9 cellular contexts compared by ENCODE assay signal in the genomic region with DNA sequence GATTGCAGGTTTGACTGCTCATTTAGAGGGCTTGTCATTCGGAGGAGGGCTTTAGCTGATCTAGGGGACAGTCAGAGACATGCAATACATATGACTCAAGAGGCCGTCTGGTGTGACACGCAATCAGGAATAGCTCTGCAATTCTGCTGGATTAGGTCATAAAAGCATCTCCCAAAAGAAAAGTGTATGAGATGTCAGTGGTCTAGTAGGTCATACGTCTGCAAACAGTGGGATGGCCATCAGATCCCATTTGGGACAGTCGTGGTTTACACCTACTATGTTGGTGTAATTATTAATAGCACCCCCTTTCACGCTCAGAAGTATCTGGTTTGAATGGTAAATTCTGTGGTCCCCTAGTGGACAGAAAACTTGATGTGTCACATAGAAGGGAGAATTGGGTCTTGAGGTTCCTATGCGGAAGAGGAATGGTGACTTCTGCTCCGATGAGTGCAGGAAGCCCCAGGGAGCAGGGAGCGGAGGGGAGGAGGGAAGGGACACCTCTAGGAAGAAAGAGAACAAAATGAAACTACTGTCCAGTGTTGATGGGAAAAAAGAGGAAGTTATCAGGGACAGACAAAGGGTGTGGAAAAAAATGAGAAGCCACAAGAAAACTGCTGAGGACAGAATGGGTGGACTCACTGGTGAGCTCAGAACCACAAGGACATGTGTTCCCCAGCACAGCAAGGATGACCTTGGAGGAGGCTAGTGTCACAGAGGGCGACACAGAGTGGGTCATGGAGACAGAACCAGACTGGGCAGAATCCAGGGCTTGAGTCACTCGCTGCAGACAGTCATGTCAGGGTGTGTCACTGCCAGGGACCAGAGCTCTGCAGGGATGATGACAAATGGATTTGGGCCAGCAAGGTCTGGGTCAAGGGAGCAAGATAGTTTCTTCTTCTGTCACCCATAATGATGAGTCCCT.
A peak's percentile ranks its signal among the peaks of the same experiment; 100 is the strongest.
DNase-seq lines count a peak whose midpoint lies in the region; ATAC-seq lines count a peak whose summit lies in the region.
"Had no signal": no experiment of that assay in that cellular context is flagged by ENCODE, and none has a peak within 500 bp of the region (broad histone marks: within the 10 kb centered on the region; RNA-seq: fewer than 3 reads in every experiment).

No MANE protein-coding gene starts in this region.

- peak overlapping the region in 1 of 5 donors; percentile 24 for H3K9ac ChIP-seq in subcutaneous abdominal adipose tissue (ENCODE audit: low read length in 5 of 5)

- peaks cover 0 to 46% (median 20%) of the 10 kb centered on the region in 5 donors for H3K4me1 ChIP-seq in subcutaneous abdominal adipose tissue (ENCODE audit: control insufficient read depth in 5 of 5, insufficient read depth in 5 of 5, low read length in 5 of 5)

- no peaks in the 10 kb centered on the region for H3K9me3 ChIP-seq in subcutaneous abdominal adipose tissue (ENCODE audit: control insufficient read depth in 5 of 5, low read length in 5 of 5)

- H3K27ac ChIP-seq in subcutaneous abdominal adipose tissue (ENCODE audit: low read depth, low read length), result peak overlapping the region; percentile 24
- H3K27ac ChIP-seq: 22Rv1 had no signal

- no peaks in the 10 kb centered on the region for H3K27me3 ChIP-seq in subcutaneous abdominal adipose tissue (ENCODE audit: control insufficient read depth in 5 of 5, insufficient read depth in 4 of 5, low read length in 5 of 5)

- peak; percentile 9 for DNase-seq in DMS53 (lab: John Stamatoyannopoulos, UW)
- DNase-seq in DMS53 treated with DMSO at 0.1 percent for 48 hours (lab: John Stamatoyannopoulos, UW; ENCODE audit: unreplicated experiment), result no peak
- peak; percentile 83 for DNase-seq in RKO (ENCODE audit: low spot score)
- peak in 30 of 42 donors; percentile 7 to 55 (median 24) for DNase-seq in head of caudate nucleus
- no peak for DNase-seq in islet precursor cell

- ATAC-seq in HG02642 (IDR thresholded peaks at IDR 0.05; ENCODE audit: poor library complexity, unreplicated experiment), result peak; percentile 44
- no peak for ATAC-seq in GM21515 (IDR thresholded peaks at IDR 0.05; ENCODE audit: unreplicated experiment)

- H3K4me3 ChIP-seq in subcutaneous abdominal adipose tissue (ENCODE audit: low read depth in 1 of 5, low read length in 5 of 5), result no peak overlapping the region

- H3K36me3 ChIP-seq in subcutaneous abdominal adipose tissue (ENCODE audit: control insufficient read depth in 5 of 5, insufficient read depth in 5 of 5, low read length in 5 of 5), result no peaks in the 10 kb centered on the region

- intact Hi-C loops in head of caudate nucleus (cut with DNase I), result no loop called here

Comparison
In these comparisons a context has a peak if more than half of its experiments do, and no peak if none do; other contexts are left out.
1. DNase-seq: peak in DMS53 (single experiment), RKO (single experiment) and head of caudate nucleus (30 of 42); none in DMS53 treated with DMSO at 0.1 percent for 48 hours (single experiment) and islet precursor cell (single experiment).